ENCODE assay signal across 21 cellular contexts in genomic region chr13:73732350-73732749, GRCh38.
DNase-seq lines count a peak whose midpoint lies in the region; ATAC-seq and TF ChIP-seq lines count a peak whose summit lies in the region.
"Had no signal": no experiment of that assay in that cellular context is flagged by ENCODE, and none has a peak within 500 bp of the region (broad histone marks: within the 10 kb centered on the region; RNA-seq: fewer than 3 reads in every experiment).

No MANE protein-coding gene starts in this region.

- no peak for DNase-seq in CD4-positive, alpha-beta T cell
- DNase-seq in CD8-positive, alpha-beta memory T cell = no peak
- DNase-seq in effector memory CD8-positive, alpha-beta T cell = no peak
- no peak for DNase-seq in naive thymus-derived CD8-positive, alpha-beta T cell
- DNase-seq in cerebellum (ENCODE audit: low spot score) = no peak
- no peak for DNase-seq in SHP77 treated with DMSO at 0.1 percent for 48 hours (lab: John Stamatoyannopoulos, UW)
- DNase-seq: AML-193, DMS153, Kasumi-1, NCI-H1105 treated with DMSO at 0.1 percent for 48 hours, NCI-H146, NCI-H1930, NCI-H2107, NCI-H524 treated with DMSO at 0.1 percent for 48 hours, Right ventricle myocardium superior, RPMI8226 had no signal

- CTCF ChIA-PET in CD4-positive, alpha-beta T cell (lab: Charles Lee) = interaction anchor here (1.5 to 1.7 kb wide), 2 partner anchors 10 to 13 kb away, joined by 3 to 4 read pairs; no protein-coding TSS in a partner anchor
- CTCF ChIA-PET in CD8-positive, alpha-beta memory T cell (lab: Charles Lee) = no interaction called here

- no peak for ATAC-seq in CD4-positive, alpha-beta T cell (ENCODE audit: poor library complexity)
- ATAC-seq in effector memory CD8-positive, alpha-beta T cell (replicated peaks) = no peak
- ATAC-seq in naive thymus-derived CD8-positive, alpha-beta T cell = no peak
- ATAC-seq in HG03175 (IDR thresholded peaks at IDR 0.05; ENCODE audit: unreplicated experiment) = no peak
- ATAC-seq: A549, HCT116, K562 had no signal

- H3K27ac Mint-ChIP-seq in CD4-positive, alpha-beta T cell = peak overlapping the region; percentile 38
- H3K27ac Mint-ChIP-seq in CD8-positive, alpha-beta memory T cell = peak overlapping the region in 6 of 8 donors; percentile 40 to 58 (median 52)
- H3K27ac Mint-ChIP-seq in effector memory CD8-positive, alpha-beta T cell = peak overlapping the region; percentile 41 to 78
- H3K27ac Mint-ChIP-seq in naive thymus-derived CD8-positive, alpha-beta T cell = peak overlapping the region in 8 of 10 donors; percentile 3 to 49 (median 16)

- no peaks in the 10 kb centered on the region for H3K27me3 Mint-ChIP-seq in CD4-positive, alpha-beta T cell
- H3K27me3 Mint-ChIP-seq in CD8-positive, alpha-beta memory T cell = no peaks in the 10 kb centered on the region
- no peaks in the 10 kb centered on the region for H3K27me3 Mint-ChIP-seq in effector memory CD8-positive, alpha-beta T cell
- H3K27me3 Mint-ChIP-seq in naive thymus-derived CD8-positive, alpha-beta T cell = no peaks in the 10 kb centered on the region

- H3K27me3 ChIP-seq in CD4-positive, alpha-beta T cell (ENCODE audit: control insufficient read depth, insufficient read depth, low read length) = no peaks in the 10 kb centered on the region
- H3K27me3 ChIP-seq in CD8-positive, alpha-beta memory T cell (ENCODE audit: insufficient read depth, low read length, poor library complexity, severe bottlenecking) = no peaks in the 10 kb centered on the region
- H3K27me3 ChIP-seq: BLaER1 treated with 17β-estradiol and CSF1 and Interleukin-3, amounts not matched to agents 10 nM and 100 nM had no signal

- intact Hi-C loops in CD4-positive, alpha-beta T cell (cut with DNase I, micrococcal nuclease) = no loop called here

- no peak overlapping the region for H3K27ac ChIP-seq in CD4-positive, alpha-beta T cell (ENCODE audit: low read depth, low read length)
- H3K27ac ChIP-seq in CD8-positive, alpha-beta memory T cell (ENCODE audit: low read depth, low read length) = no peak overlapping the region
- H3K27ac ChIP-seq: A549; BLaER1 treated with 17β-estradiol and CSF1 and Interleukin-3, amounts not matched to agents 10 nM and 100 nM had no signal

- TF ChIP-seq CTCF in CD4-positive, alpha-beta T cell (IDR thresholded peaks at IDR 0.05) = no peak

- peaks cover 60% of the 10 kb centered on the region for H3K36me3 Mint-ChIP-seq in CD4-positive, alpha-beta T cell (ENCODE audit: low read depth)
- peaks cover 6 to 49% (median 20%) of the 10 kb centered on the region in 3 donors for H3K36me3 Mint-ChIP-seq in CD8-positive, alpha-beta memory T cell
- H3K36me3 Mint-ChIP-seq in effector memory CD8-positive, alpha-beta T cell (ENCODE audit: insufficient read depth) = peaks cover 12% of the 10 kb centered on the region
- peaks cover 13 to 49% (median 19%) of the 10 kb centered on the region in 3 donors for H3K36me3 Mint-ChIP-seq in naive thymus-derived CD8-positive, alpha-beta T cell

- POLR2A ChIA-PET in CD4-positive, alpha-beta T cell (lab: Charles Lee) = interaction anchor here (0.6 kb wide), 1 partner anchor 750 kb away, joined by 3 read pairs; no protein-coding TSS in a partner anchor
- POLR2A ChIA-PET in CD8-positive, alpha-beta memory T cell (lab: Charles Lee) = interaction anchor here (0.5 kb wide), 1 partner anchor 864 kb away, joined by 3 read pairs; no protein-coding TSS in a partner anchor
- POLR2A ChIA-PET in naive thymus-derived CD8-positive, alpha-beta T cell (lab: Charles Lee) = interaction anchor here (1.1 kb wide), 1 partner anchor 15 kb away, joined by 4 read pairs; no protein-coding TSS in a partner anchor

- H3K4me3 ChIP-seq in CD8-positive, alpha-beta memory T cell (ENCODE audit: low read length) = no peak overlapping the region
- H3K4me3 ChIP-seq: A549; BLaER1 treated with 17β-estradiol and CSF1 and Interleukin-3, amounts not matched to agents 10 nM and 100 nM; K562 had no signal

- no peaks in the 10 kb centered on the region for H3K9me3 Mint-ChIP-seq in CD4-positive, alpha-beta T cell
- H3K9me3 Mint-ChIP-seq in CD8-positive, alpha-beta memory T cell = no peaks in the 10 kb centered on the region
- no peaks in the 10 kb centered on the region for H3K9me3 Mint-ChIP-seq in effector memory CD8-positive, alpha-beta T cell
- H3K9me3 Mint-ChIP-seq in naive thymus-derived CD8-positive, alpha-beta T cell = no peaks in the 10 kb centered on the region

- H3K4me1 Mint-ChIP-seq in CD4-positive, alpha-beta T cell (ENCODE audit: low read depth) = peaks cover 41% of the 10 kb centered on the region
- H3K4me1 Mint-ChIP-seq in CD8-positive, alpha-beta memory T cell = peaks cover 37 to 66% (median 43%) of the 10 kb centered on the region in 3 donors
- peaks cover 19 to 31% of the 10 kb centered on the region in 2 donors for H3K4me1 Mint-ChIP-seq in effector memory CD8-positive, alpha-beta T cell (ENCODE audit: low read depth in 2 of 2)
- peaks cover 3 to 39% (median 20%) of the 10 kb centered on the region in 4 donors for H3K4me1 Mint-ChIP-seq in naive thymus-derived CD8-positive, alpha-beta T cell

- no peaks in the 10 kb centered on the region for H3K4me1 ChIP-seq in CD8-positive, alpha-beta memory T cell (ENCODE audit: insufficient read depth, low read length)
- H3K4me1 ChIP-seq: A549; BLaER1 treated with 17β-estradiol and CSF1 and Interleukin-3, amounts not matched to agents 10 nM and 100 nM had no signal

- H3K9me3 ChIP-seq in CD4-positive, alpha-beta T cell (ENCODE audit: control insufficient read depth, low read length) = no peaks in the 10 kb centered on the region
- no peaks in the 10 kb centered on the region for H3K9me3 ChIP-seq in CD8-positive, alpha-beta memory T cell (ENCODE audit: low read length)
- H3K9me3 ChIP-seq: A549; BLaER1 treated with 17β-estradiol and CSF1 and Interleukin-3, amounts not matched to agents 10 nM and 100 nM had no signal

- no peaks in the 10 kb centered on the region for H3K36me3 ChIP-seq in CD8-positive, alpha-beta memory T cell (ENCODE audit: insufficient read depth, low read length)

- no peak overlapping the region for H3K4me3 Mint-ChIP-seq in CD4-positive, alpha-beta T cell
- no peak overlapping the region for H3K4me3 Mint-ChIP-seq in CD8-positive, alpha-beta memory T cell
- H3K4me3 Mint-ChIP-seq in effector memory CD8-positive, alpha-beta T cell = no peak overlapping the region
- no peak overlapping the region for H3K4me3 Mint-ChIP-seq in naive thymus-derived CD8-positive, alpha-beta T cell
